In genomic region chr1:160085686-160086089, GRCh38 we compare ENCODE assay signal across 9 cellular contexts. TPM values are rescaled to one million over a fixed set of nuclear protein-coding genes. Genes with fewer than 3 reads are reported as not detected.
DNase-seq lines count a peak whose midpoint lies in the region; ATAC-seq, FAIRE-seq and TF ChIP-seq lines count a peak whose summit lies in the region.
"Had no signal": no experiment of that assay in that cellular context is flagged by ENCODE, and none has a peak within 500 bp of the region (broad histone marks: within the 10 kb centered on the region; RNA-seq: fewer than 3 reads in every experiment).

No MANE protein-coding gene starts in this region.

- TF ChIP-seq EP300 in SK-N-SH (IDR thresholded peaks at IDR 0.05; ENCODE audit: borderline replicate concordance in 1 of 2, low read depth in 1 of 2, low read length in 1 of 2) (no peak), ovary (IDR thresholded peaks at IDR 0.05) (no peak)

- TF ChIP-seq POLR2A in NB4 (IDR thresholded peaks at IDR 0.05; ENCODE audit: extremely low read depth, insufficient read length) (no peak), ovary (IDR thresholded peaks at IDR 0.05) (no peak), thyroid gland (IDR thresholded peaks at IDR 0.05) (no peak)

- H3K4me3 ChIP-seq in NB4 (ENCODE audit: low read depth, low read length) (no peak overlapping the region), SK-N-SH (ENCODE audit: low read depth in 2 of 2, low read length in 1 of 2) (no peak overlapping the region), ovary (no peak overlapping the region), thyroid gland (replicated peaks in 1 of 3) (no peak overlapping the region)

- H3F3A ChIP-seq in SK-N-SH (replicated peaks; ENCODE audit: insufficient read depth): no peaks in the 10 kb centered on the region

- no peak overlapping the region for H3K4me2 ChIP-seq in SK-N-SH

- CTCF ChIA-PET in GM10248 (lab: Yijun Ruan, JAX) (interaction anchor here (0.6 to 30.0 kb wide), 31 partner anchors 11 to 752 kb away, joined by 3 to 983 read pairs (median 5); partner anchors contain the start of genes IGSF8, KCNJ10, KCNJ9 and PEX19), SK-N-SH (lab: Yijun Ruan, JAX) (interaction anchor here (0.6 to 8.2 kb wide), 64 partner anchors 7 to 293 kb away, joined by 3 to 132 read pairs (median 4); partner anchors contain the start of genes CASQ1, IGSF8, KCNJ10 and PIGM)

- 52% methylated on average over 9 of the region's 12 CpGs for WGBS in SK-N-SH (ENCODE audit: low lambda C conversion rate)
- WGBS in ovary, 3 donors: 44 to 46% (median 45%) methylated on average over 12 of the region's 12 CpGs
- WGBS in thyroid gland, 2 donors: 43 to 44% methylated on average over 12 of the region's 12 CpGs

- H3K79me2 ChIP-seq in SK-N-SH (ENCODE audit: insufficient read depth): no peaks in the 10 kb centered on the region

- no peaks in the 10 kb centered on the region for H4K20me1 ChIP-seq in SK-N-SH (ENCODE audit: insufficient read depth)

- H3K9me3 ChIP-seq in SK-N-SH (no peaks in the 10 kb centered on the region), ovary (no peaks in the 10 kb centered on the region), thyroid gland (no peaks in the 10 kb centered on the region)

- H3K9me2 ChIP-seq in SK-N-SH: no peaks in the 10 kb centered on the region

- intact Hi-C loops in ovary (cut with DNase I): no loop called here
- intact Hi-C loops in thyroid gland (cut with DNase I): no loop called here

- FAIRE-seq in frontal cortex (lab: Jason Lieb, UNC): no peak
- FAIRE-seq: endometrium had no signal

- no peak overlapping the region for H2AFZ ChIP-seq in SK-N-SH (ENCODE audit: low read depth)

- DNase-seq in GM10248 (ENCODE audit: extremely low spot score) (peak; percentile 89), NB4 (ENCODE audit: low read depth) (peak; percentile 79), SK-N-SH (peak; percentile 91), frontal cortex (ENCODE audit: low spot score in 2 of 2) (peak; percentile 87 to 89), ovary (peak; percentile 54 to 85 (median 74)), thyroid gland (peak; percentile 67 to 72)
- peak; percentile 56 to 77 (median 70) for DNase-seq in activated naive CD4-positive, alpha-beta T cell (lab: John Stamatoyannopoulos, UW)

- H3K27me3 ChIP-seq in SK-N-SH (ENCODE audit: insufficient read depth) (peaks cover 23% of the 10 kb centered on the region), ovary (no peaks in the 10 kb centered on the region), thyroid gland (no peaks in the 10 kb centered on the region)

- H3K27ac ChIP-seq in SK-N-SH (ENCODE audit: low read depth in 2 of 2, low read length in 1 of 2): no peak overlapping the region
- H3K27ac ChIP-seq in ovary: no peak overlapping the region
- H3K27ac ChIP-seq in thyroid gland: no peak overlapping the region

- TF ChIP-seq CTCF in GM10248 (IDR thresholded peaks at IDR 0.05; ENCODE audit: control extremely low read depth, extremely low read depth, low read depth, missing control alignments) (peak; percentile 71), NB4 (IDR thresholded peaks at IDR 0.05; ENCODE audit: low read depth, low read length) (peak; percentile 91), SK-N-SH (IDR thresholded peaks at IDR 0.05) (peak; percentile 78), ovary (IDR thresholded peaks at IDR 0.05) (peak; percentile 34 to 54 (median 45)), thyroid gland (IDR thresholded peaks at IDR 0.05) (peak; percentile 37 to 78 (median 56))

- no peak overlapping the region for H3K9ac ChIP-seq in SK-N-SH

- TF ChIP-seq RAD21 in SK-N-SH (IDR thresholded peaks at IDR 0.05; ENCODE audit: low read length): peak; percentile 76

- H3K4me1 ChIP-seq in SK-N-SH (ENCODE audit: control insufficient read depth in 1 of 2, insufficient read depth in 2 of 2, low read depth in 1 of 2, low read length in 1 of 2): peaks cover 0 to 15% of the 10 kb centered on the region in 2 experiments; a peak in 1 of 4 replicates
- H3K4me1 ChIP-seq in ovary (ENCODE audit: insufficient read depth): peaks cover 4% of the 10 kb centered on the region
- peaks cover 0 to 10% of the 10 kb centered on the region in 2 donors for H3K4me1 ChIP-seq in thyroid gland

- H3K36me3 ChIP-seq in SK-N-SH (replicated peaks in 1 of 2; ENCODE audit: control insufficient read depth in 1 of 2, insufficient read depth in 2 of 2, low read length in 1 of 2): peaks cover 0 to 2% of the 10 kb centered on the region in 2 experiments
- H3K36me3 ChIP-seq in ovary: no peaks in the 10 kb centered on the region
- peaks cover 0 to 2% of the 10 kb centered on the region in 2 donors for H3K36me3 ChIP-seq in thyroid gland

- no peak for ATAC-seq in GM18858 (IDR thresholded peaks at IDR 0.05; ENCODE audit: unreplicated experiment)

- POLR2A ChIA-PET in GM10248 (lab: Yijun Ruan, JAX): no interaction called here
- POLR2A ChIA-PET in SK-N-SH (lab: Yijun Ruan, JAX): interaction anchor here (1.0 to 1.7 kb wide), 2 partner anchors 13 to 176 kb away, joined by 3 to 5 read pairs; partner anchors contain the start of genes DCAF8 and IGSF8

TF ChIP-seq in SK-N-SH, 30 proteins besides CTCF, POLR2A, EP300 and RAD21:
- TF ChIP-seq ZBTB33 (IDR thresholded peaks at IDR 0.05; ENCODE audit: borderline replicate concordance, low read depth): no peak
- TF ChIP-seq SMC3 (IDR thresholded peaks at IDR 0.05; ENCODE audit: low read depth, low read length): peak; percentile 57
- TF ChIP-seq GATA2 (CRISPR knock-in tag; IDR thresholded peaks at IDR 0.05): peak; percentile 16; the same call in 1 of the 2 replicates

RNA-seq across cellular contexts. Expression of gene KCNJ9, which starts 4.3 kb away (rescaled TPM):
- polyA plus RNA-seq in SK-N-SH (2012; rRNA removed) (0.02 and 0.05 TPM in 2 replicates), ovary (under 1 TPM in 1 of 2 donors, not detected in 1; 0.01 TPM)
- polyA plus RNA-seq in SK-N-SH (2012; cell fraction: cytosol; rRNA removed): 0.01 and 0.03 TPM in 2 replicates
- 0.01 TPM in 1 of 2 replicates, not detected in the other for polyA plus RNA-seq in SK-N-SH (2012; cell fraction: nucleus; rRNA removed)
- total RNA-seq in frontal cortex (11.4 TPM), ovary (not detected), thyroid gland (not detected)

RNA-seq across cellular contexts. Expression of gene IGSF8, which starts 12.7 kb away (rescaled TPM):
- polyA plus RNA-seq in SK-N-SH (2012; rRNA removed): 67.9 and 70.7 TPM in 2 replicates
- polyA plus RNA-seq in SK-N-SH (2012; cell fraction: cytosol; rRNA removed): 25.4 and 43.9 TPM in 2 replicates
- 92.0 and 109 TPM in 2 replicates for polyA plus RNA-seq in SK-N-SH (2012; cell fraction: nucleus; rRNA removed)
- total RNA-seq in frontal cortex: 48.5 TPM
- total RNA-seq in ovary: 10 to 100 TPM; 24.2 to 45.6 (median 34.2) TPM
- polyA plus RNA-seq in ovary: 10 to 100 TPM in 1 of 2 donors, 1 to 10 TPM in 1; 7.3 to 36.7 TPM
- 10 to 100 TPM; 24.3 to 36.5 (median 28.2) TPM for total RNA-seq in thyroid gland

RNA-seq across cellular contexts. Expression of gene KCNJ10, which starts 15.7 kb away (rescaled TPM):
- polyA plus RNA-seq in SK-N-SH (2012; rRNA removed) (0.03 TPM in 1 of 2 replicates, not detected in the other), ovary (under 1 TPM; 0.02 to 0.28 TPM)
- not detected in 2 replicates for polyA plus RNA-seq in SK-N-SH (2012; cell fraction: cytosol; rRNA removed)
- not detected in 2 replicates for polyA plus RNA-seq in SK-N-SH (2012; cell fraction: nucleus; rRNA removed)
- total RNA-seq in frontal cortex (1.6 TPM), ovary (under 1 TPM in 2 of 7 donors, not detected in 5; 0.15 to 0.18 TPM), thyroid gland (under 1 TPM in 3 of 4 donors, not detected in 1; 0.13 to 0.45 (median 0.33) TPM)

RNA-seq across cellular contexts. Expression of gene ATP1A2, which starts 29.9 kb away (rescaled TPM):
- polyA plus RNA-seq in SK-N-SH (2012; rRNA removed) (0.07 and 0.10 TPM in 2 replicates), ovary (10 to 100 TPM; 10.4 to 38.6 TPM)
- polyA plus RNA-seq in SK-N-SH (2012; cell fraction: cytosol; rRNA removed): 0.01 TPM in 1 of 2 replicates, not detected in the other
- polyA plus RNA-seq in SK-N-SH (2012; cell fraction: nucleus; rRNA removed): 0.06 and 0.07 TPM in 2 replicates
- total RNA-seq in frontal cortex (45.7 TPM), ovary (10 to 100 TPM in 4 of 7 donors, 1 to 10 TPM in 3; 3.0 to 34.0 (median 15.0) TPM), thyroid gland (1 to 10 TPM; 1.1 to 4.2 (median 2.6) TPM)

RNA-seq across cellular contexts. Expression of gene PIGM, which starts 53.9 kb away (rescaled TPM):
- 4.0 and 5.1 TPM in 2 replicates for polyA plus RNA-seq in SK-N-SH (2012; rRNA removed)
- 5.5 and 6.0 TPM in 2 replicates for polyA plus RNA-seq in SK-N-SH (2012; cell fraction: cytosol; rRNA removed)
- 2.9 and 4.1 TPM in 2 replicates for polyA plus RNA-seq in SK-N-SH (2012; cell fraction: nucleus; rRNA removed)
- total RNA-seq in frontal cortex: 7.7 TPM
- total RNA-seq in ovary: 1 to 10 TPM; 3.8 to 7.4 (median 5.9) TPM
- polyA plus RNA-seq in ovary: 1 to 10 TPM; 2.7 to 7.1 TPM
- 1 to 10 TPM; 6.7 to 10.0 (median 7.4) TPM for total RNA-seq in thyroid gland

Comparison
In these comparisons a context has a peak if more than half of its experiments do, and no peak if none do; other contexts are left out.
1. RNA of gene KCNJ9, which starts 4.3 kb away (total RNA-seq): 11.4 TPM in frontal cortex (single experiment); not detected in ovary and not detected in thyroid gland; every median in the first group is over 10 times any median in the second.
2. Peak in every context shown above with its lines, with median percentiles within 50 percentile points of each other: DNase-seq and CTCF ChIP-seq.